In the genomic region with DNA sequence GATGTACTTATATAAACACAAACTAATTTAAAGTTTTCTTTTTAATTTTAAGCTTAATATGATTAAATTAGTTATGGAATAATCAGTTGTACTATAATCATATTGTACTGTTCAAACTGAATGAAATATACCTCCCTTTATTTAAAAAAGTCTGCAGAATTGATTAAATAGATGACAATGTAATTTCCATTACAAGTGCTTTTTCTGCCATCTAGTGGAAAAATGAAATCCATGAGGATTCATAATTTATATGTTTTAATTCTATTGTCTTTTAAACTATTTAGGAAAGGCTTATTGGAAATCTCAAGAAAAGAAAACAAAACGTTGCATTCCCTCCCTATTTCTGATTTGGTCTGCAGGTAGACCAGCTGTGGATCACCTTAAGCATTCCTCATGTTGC, we compare ENCODE assay signal across 12 cellular contexts. TPM values are rescaled to one million over a fixed set of nuclear protein-coding genes. Genes with fewer than 3 reads are reported as not detected.
DNase-seq lines count a peak whose midpoint lies in the region; FAIRE-seq and TF ChIP-seq lines count a peak whose summit lies in the region.
"Had no signal": no experiment of that assay in that cellular context is flagged by ENCODE, and none has a peak within 500 bp of the region (broad histone marks: within the 10 kb centered on the region; RNA-seq: fewer than 3 reads in every experiment).

No MANE protein-coding gene starts in this region.

- BruUV-seq in endothelial cell of umbilical vein (replicated peaks; lab: Mats Ljungman, UMichigan): no TSS peak

- H4K20me1 ChIP-seq in OCI-LY3 (ENCODE audit: insufficient read depth, low read length): no peaks in the 10 kb centered on the region
- no peaks in the 10 kb centered on the region for H4K20me1 ChIP-seq in endothelial cell of umbilical vein (replicated peaks; ENCODE audit: control insufficient read depth, extremely low read depth, insufficient read depth, low read length)
- H4K20me1 ChIP-seq: BLaER1 had no signal

- no peak overlapping the region for H2AFZ ChIP-seq in OCI-LY3 (ENCODE audit: low read depth, low read length)
- no peak overlapping the region for H2AFZ ChIP-seq in endothelial cell of umbilical vein (ENCODE audit: low read depth, low read length)

- H3K9ac ChIP-seq in OCI-LY3 (ENCODE audit: low read length): no peak overlapping the region
- H3K9ac ChIP-seq in endothelial cell of umbilical vein (replicated peaks; ENCODE audit: extremely low read depth, insufficient read depth, low read length): no peak overlapping the region
- H3K9ac ChIP-seq: BLaER1 had no signal

- no peak overlapping the region for H3K4me3 ChIP-seq in OCI-LY3 (ENCODE audit: low read length)
- H3K4me3 ChIP-seq in endothelial cell of umbilical vein (replicated peaks in 1 of 3; ENCODE audit: insufficient read depth in 1 of 3, low read depth in 1 of 3, low read length in 3 of 3): no peak overlapping the region
- no peak overlapping the region for H3K4me3 ChIP-seq in retinal pigment epithelial cell (ENCODE audit: low read length)
- H3K4me3 ChIP-seq: BLaER1 had no signal

- no peaks in the 10 kb centered on the region for H3K4me1 ChIP-seq in OCI-LY3 (ENCODE audit: low read length)
- H3K4me1 ChIP-seq in endothelial cell of umbilical vein (ENCODE audit: control insufficient read depth, extremely low read depth, insufficient read depth, low read length): no peaks in the 10 kb centered on the region

- no peak for FAIRE-seq in endothelial cell of umbilical vein (lab: Jason Lieb, UNC)

- H3K79me2 ChIP-seq in OCI-LY3 (ENCODE audit: low read length) (no peaks in the 10 kb centered on the region), endothelial cell of umbilical vein (ENCODE audit: control insufficient read depth, insufficient read depth, low read length) (no peaks in the 10 kb centered on the region)

- POLR2A ChIA-PET in endothelial cell of umbilical vein (lab: Charles Lee): no interaction called here

- dilution Hi-C loops in endothelial cell of umbilical vein (cut with MboI; ENCODE audit: extremely low pct_ligation_motif_present, low sequenced_read_pairs): no loop called here

- DNase-seq in NCI-H1105 treated with DMSO at 0.1 percent for 48 hours (lab: John Stamatoyannopoulos, UW) (peak; percentile 28), NCI-H1105 (lab: John Stamatoyannopoulos, UW) (no peak), endothelial cell of umbilical vein (ENCODE audit: low read depth, low spot score) (peak; percentile 45), retinal pigment epithelial cell (ENCODE audit: low read depth) (no peak), NCI-H2107 treated with DMSO at 0.1 percent for 48 hours (lab: John Stamatoyannopoulos, UW; ENCODE audit: unreplicated experiment) (no peak), NCI-H1417 treated with DMSO at 0.1 percent for 48 hours (lab: John Stamatoyannopoulos, UW) (no peak), germinal center (ENCODE audit: low spot score) (no peak)
- DNase-seq: activated B cell treated with CpG ODN at 0.5 μM for 24 hours; NCI-H2029; stimulated activated CD4-positive, alpha-beta T cell treated with anti-CD3 and anti-CD28 coated beads, Interleukin-4, amount 100 ng/mL, for 4 hours had no signal

- intact Hi-C loops in endothelial cell of umbilical vein (cut with micrococcal nuclease): loop anchor here (1.0 to 10.0 kb wide), 3 partner anchors 53 to 1974 kb away; partner anchors contain the start of gene DACH1

- no peaks in the 10 kb centered on the region for H3K27me3 ChIP-seq in OCI-LY3 (ENCODE audit: low read depth, low read length)
- H3K27me3 ChIP-seq in endothelial cell of umbilical vein (ENCODE audit: control insufficient read depth in 2 of 2, insufficient read depth in 2 of 2, low read length in 2 of 2): peaks cover 15 to 21% of the 10 kb centered on the region in 2 experiments
- H3K27me3 ChIP-seq: BLaER1 had no signal

- no peak overlapping the region for H3K4me2 ChIP-seq in OCI-LY3 (ENCODE audit: low read length)
- H3K4me2 ChIP-seq in endothelial cell of umbilical vein (ENCODE audit: insufficient read depth, low read length): no peak overlapping the region
- H3K4me2 ChIP-seq: BLaER1 had no signal

- H3K36me3 ChIP-seq in OCI-LY3 (replicated peaks; ENCODE audit: low read depth, low read length) (no peaks in the 10 kb centered on the region), endothelial cell of umbilical vein (ENCODE audit: control insufficient read depth in 2 of 2, extremely low read depth in 1 of 2, insufficient read depth in 2 of 2, low read length in 2 of 2) (no peaks in the 10 kb centered on the region)
- H3K36me3 ChIP-seq: BLaER1 had no signal

- H3K27ac ChIP-seq in OCI-LY3 (ENCODE audit: low read length) (no peak overlapping the region), endothelial cell of umbilical vein (ENCODE audit: insufficient read depth, low read depth, low read length) (no peak overlapping the region)
- H3K27ac ChIP-seq: BLaER1 had no signal

- TF ChIP-seq POLR2A in endothelial cell of umbilical vein (IDR thresholded peaks at IDR 0.05; ENCODE audit: low read depth, low read length): no peak

- TF ChIP-seq CTCF in OCI-LY3 (IDR thresholded peaks at IDR 0.05; ENCODE audit: low read depth, low read length) (peak; percentile 52), endothelial cell of umbilical vein (IDR thresholded peaks at IDR 0.05; ENCODE audit: extremely low read depth in 1 of 2, insufficient read depth in 1 of 2, low read depth in 1 of 2, low read length in 2 of 2) (peak in 1 of 2 donors; percentile 2), retinal pigment epithelial cell (conservative IDR thresholded peaks at IDR 0.05; ENCODE audit: low read depth, low read length) (peak; percentile 30)

- H3K9me3 ChIP-seq in OCI-LY3 (ENCODE audit: insufficient read depth, low read length): no peaks in the 10 kb centered on the region; the same call in 1 of the 2 replicates
- no peaks in the 10 kb centered on the region for H3K9me3 ChIP-seq in endothelial cell of umbilical vein (replicated peaks; ENCODE audit: control insufficient read depth, insufficient read depth, low read length)

- CTCF ChIA-PET in endothelial cell of umbilical vein (lab: Charles Lee): interaction anchor here (1.0 to 7.6 kb wide), 2 partner anchors 46 to 53 kb away, joined by 3 to 129 read pairs; no protein-coding TSS in a partner anchor

- no peaks in the 10 kb centered on the region for H3K9me1 ChIP-seq in endothelial cell of umbilical vein (replicated peaks; ENCODE audit: control insufficient read depth, extremely low read depth, insufficient read depth, low read length)

TF ChIP-seq in endothelial cell of umbilical vein, 7 proteins besides CTCF, POLR2A, EP300 and RAD21:
- TF ChIP-seq MYC (IDR thresholded peaks at IDR 0.05; ENCODE audit: low read depth, low read length) (no peak), JUN (IDR thresholded peaks at IDR 0.05; ENCODE audit: borderline replicate concordance, insufficient read depth, insufficient read length, low read depth) (no peak), GATA2 (IDR thresholded peaks at IDR 0.05; ENCODE audit: insufficient read depth, insufficient read length, low read depth, low read length) (no peak), FOS (IDR thresholded peaks at IDR 0.05; ENCODE audit: borderline replicate concordance, insufficient read depth, low read length) (no peak), POLR2AphosphoS5 (IDR thresholded peaks at IDR 0.05; ENCODE audit: insufficient read depth, low read depth, low read length) (no peak), EZH2 (IDR thresholded peaks at IDR 0.05; ENCODE audit: borderline replicate concordance, low read depth, low read length, severe bottlenecking) (no peak)
- TF ChIP-seq, protein P1, sequence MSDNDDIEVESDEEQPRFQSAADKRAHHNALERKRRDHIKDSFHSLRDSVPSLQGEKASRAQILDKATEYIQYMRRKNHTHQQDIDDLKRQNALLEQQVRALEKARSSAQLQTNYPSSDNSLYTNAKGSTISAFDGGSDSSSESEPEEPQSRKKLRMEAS (IDR thresholded peaks at IDR 0.05; ENCODE audit: insufficient read depth, insufficient read length): no peak
TF ChIP-seq in endothelial cell of umbilical vein: peak in this region for 0.

RNA-seq across cellular contexts. Expression of gene MZT1, which starts 30.8 kb away (rescaled TPM):
- 19.4 and 22.6 TPM in 2 replicates for total RNA-seq in endothelial cell of umbilical vein
- polyA plus RNA-seq in endothelial cell of umbilical vein: 4.2 and 6.3 TPM in 2 replicates
- 6.0 and 6.4 TPM in 2 replicates for polyA plus RNA-seq in endothelial cell of umbilical vein (2011; cell fraction: cytosol; rRNA removed)
- polyA plus RNA-seq in endothelial cell of umbilical vein (2011; cell fraction: nucleus; rRNA removed): 1.4 and 3.3 TPM in 2 replicates
- polyA plus RNA-seq in endothelial cell of umbilical vein (2012): 13.6 and 21.1 TPM in 2 replicates
- 1.8 and 2.0 TPM in 2 replicates for polyA minus RNA-seq in endothelial cell of umbilical vein
- 7.1 TPM for polyA minus RNA-seq in endothelial cell of umbilical vein (2011; cell fraction: cytosol; rRNA and poly(A)+ RNA removed)
- polyA minus RNA-seq in endothelial cell of umbilical vein (2011; cell fraction: nucleus; rRNA and poly(A)+ RNA removed): 1.1 and 1.4 TPM in 2 replicates

RNA-seq across cellular contexts. Expression of gene BORA, which starts 31.1 kb away (rescaled TPM):
- total RNA-seq in endothelial cell of umbilical vein: 11.2 and 11.5 TPM in 2 replicates
- polyA plus RNA-seq in endothelial cell of umbilical vein: 2.4 and 3.2 TPM in 2 replicates
- polyA plus RNA-seq in endothelial cell of umbilical vein (2011; cell fraction: cytosol; rRNA removed): 4.9 and 5.3 TPM in 2 replicates
- 4.8 and 5.6 TPM in 2 replicates for polyA plus RNA-seq in endothelial cell of umbilical vein (2011; cell fraction: nucleus; rRNA removed)
- 5.9 and 10.7 TPM in 2 replicates for polyA plus RNA-seq in endothelial cell of umbilical vein (2012)
- 2.7 and 3.9 TPM in 2 replicates for polyA minus RNA-seq in endothelial cell of umbilical vein
- 3.5 TPM for polyA minus RNA-seq in endothelial cell of umbilical vein (2011; cell fraction: cytosol; rRNA and poly(A)+ RNA removed)
- polyA minus RNA-seq in endothelial cell of umbilical vein (2011; cell fraction: nucleus; rRNA and poly(A)+ RNA removed): 3.7 and 4.6 TPM in 2 replicates

Comparison
In these comparisons a context has a peak if more than half of its experiments do, and no peak if none do; other contexts are left out.
1. DNase-seq: peak in NCI-H1105 treated with DMSO at 0.1 percent for 48 hours (single experiment) and endothelial cell of umbilical vein (single experiment); none in NCI-H1105 (single experiment), retinal pigment epithelial cell (single experiment), NCI-H2107 treated with DMSO at 0.1 percent for 48 hours (single experiment), NCI-H1417 treated with DMSO at 0.1 percent for 48 hours (single experiment) and germinal center (single experiment).